ENCODE assay signal across 12 cellular contexts in the genomic region with DNA sequence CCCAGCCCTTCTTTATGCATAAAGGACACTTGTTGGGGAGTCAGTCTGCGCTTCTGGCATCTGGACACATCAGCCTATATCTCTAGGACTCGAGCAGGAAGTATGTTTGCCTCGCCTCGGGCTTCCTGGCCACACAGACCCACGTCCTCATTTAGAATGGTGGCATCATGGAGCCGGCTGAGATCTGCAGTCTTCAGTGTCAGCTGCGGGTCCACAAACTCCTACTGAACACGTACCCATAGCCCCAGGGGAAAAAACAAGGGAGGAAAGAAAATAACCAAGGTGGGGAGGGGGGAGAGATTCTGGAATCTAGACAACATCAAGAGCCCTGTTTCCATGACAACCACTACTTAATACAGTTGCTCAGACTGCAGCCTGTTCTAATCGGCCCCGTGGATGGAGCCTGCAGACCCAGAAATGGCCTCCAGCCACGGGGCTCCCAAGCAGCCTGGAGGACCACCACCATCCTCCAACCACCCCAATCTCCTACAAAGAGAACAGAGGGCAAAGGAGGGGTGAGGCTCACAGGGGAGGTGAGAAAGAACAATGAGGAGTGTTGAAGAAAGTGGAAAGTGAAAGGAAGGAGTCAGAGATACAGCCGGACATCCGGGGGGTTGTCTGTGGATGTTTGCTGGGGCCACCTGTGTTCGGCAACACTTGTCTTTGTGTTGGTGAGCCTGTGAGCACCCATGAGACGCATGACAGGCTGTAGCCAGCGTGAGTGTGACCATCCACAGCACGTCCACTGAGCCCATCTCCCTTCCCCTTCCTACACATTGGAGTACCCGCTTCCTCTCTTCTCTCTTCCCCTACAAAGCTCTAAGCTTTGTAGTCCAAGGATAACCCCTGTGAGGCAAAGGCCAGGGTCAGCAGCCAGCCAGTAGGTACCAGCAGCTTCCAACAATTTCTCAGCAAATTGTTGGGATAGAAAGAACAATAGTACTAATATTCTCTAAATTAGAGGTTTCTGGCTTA.
DNase-seq lines count a peak whose midpoint lies in the region; ATAC-seq and TF ChIP-seq lines count a peak whose summit lies in the region.
"Had no signal": no experiment of that assay in that cellular context is flagged by ENCODE, and none has a peak within 500 bp of the region (broad histone marks: within the 10 kb centered on the region; RNA-seq: fewer than 3 reads in every experiment).

No MANE protein-coding gene starts in this region.

- H3K27me3 ChIP-seq in Loucy (ENCODE audit: insufficient read depth, low read length, poor library complexity, severe bottlenecking) (no peaks in the 10 kb centered on the region), adrenal gland (no peaks in the 10 kb centered on the region)
- H3K27me3 ChIP-seq: thyroid gland had no signal

- H3K4me3 Mint-ChIP-seq in T-helper 1 cell treated with Interleukin-12 subunit alpha and Interleukin-12 subunit beta and Interleukin-4 antibody, amounts not matched to agents 30 μg/mL and 1 μg/mL, for 36 hours = peak overlapping the region; percentile 64
- no peak overlapping the region for H3K4me3 Mint-ChIP-seq in activated T-helper 2 cell treated with anti-CD3 and anti-CD28 coated beads, Interferon-gamma antibody, Interleukin-2, Interleukin-4, amounts not matched to agents 10 μg/mL and 5 μg/mL and 100 μg/mL, durations not matched to agents 14 hours and 24 hours and 36 hours (ENCODE audit: low read depth)
- peak overlapping the region; percentile 78 for H3K4me3 Mint-ChIP-seq in natural killer cell

- H3K4me1 ChIP-seq in Loucy (ENCODE audit: insufficient read depth, low read length, poor library complexity, severe bottlenecking) (peaks cover 95% of the 10 kb centered on the region), adrenal gland (replicated peaks in 1 of 2) (no peaks in the 10 kb centered on the region)

- H3K79me2 ChIP-seq in Loucy (ENCODE audit: insufficient read depth, low read length) = no peaks in the 10 kb centered on the region

- ATAC-seq in natural killer cell (peak; percentile 25 to 43 (median 38)), sciatic nerve (no peak)

- H4K20me1 ChIP-seq in Loucy (ENCODE audit: insufficient read depth, low read length, poor library complexity, severe bottlenecking) = no peaks in the 10 kb centered on the region

- TF ChIP-seq CTCF in Loucy (conservative IDR thresholded peaks at IDR 0.05; ENCODE audit: low read length) = no peak
- no peak for TF ChIP-seq CTCF in natural killer cell (IDR thresholded peaks at IDR 0.05)
- no peak for TF ChIP-seq CTCF in adrenal gland (IDR thresholded peaks at IDR 0.05)

- H3K4me1 Mint-ChIP-seq in T-helper 1 cell treated with Interleukin-12 subunit alpha and Interleukin-12 subunit beta and Interleukin-4 antibody, amounts not matched to agents 30 μg/mL and 1 μg/mL, for 36 hours (ENCODE audit: low read depth) = peaks cover 91% of the 10 kb centered on the region
- H3K4me1 Mint-ChIP-seq in activated T-helper 2 cell treated with anti-CD3 and anti-CD28 coated beads, Interferon-gamma antibody, Interleukin-2, Interleukin-4, amounts not matched to agents 10 μg/mL and 5 μg/mL and 100 μg/mL, durations not matched to agents 14 hours and 24 hours and 36 hours (ENCODE audit: low read depth) = peaks cover 94% of the 10 kb centered on the region
- H3K4me1 Mint-ChIP-seq in natural killer cell = peaks cover 91 to 97% of the 10 kb centered on the region in 2 donors

- TF ChIP-seq POLR2A in adrenal gland (IDR thresholded peaks at IDR 0.05) = no peak

- H3K9ac ChIP-seq in Loucy (ENCODE audit: low read depth, low read length, poor library complexity, severe bottlenecking) = peak overlapping the region; percentile 5

- 61 to 69% (median 66%) methylated on average over 18 of the region's 18 CpGs for WGBS in adrenal gland, 4 donors

- peaks cover 17% of the 10 kb centered on the region for H3K36me3 Mint-ChIP-seq in T-helper 1 cell treated with Interleukin-12 subunit alpha and Interleukin-12 subunit beta and Interleukin-4 antibody, amounts not matched to agents 30 μg/mL and 1 μg/mL, for 36 hours (ENCODE audit: low read depth)
- no peaks in the 10 kb centered on the region for H3K36me3 Mint-ChIP-seq in activated T-helper 2 cell treated with anti-CD3 and anti-CD28 coated beads, Interferon-gamma antibody, Interleukin-2, Interleukin-4, amounts not matched to agents 10 μg/mL and 5 μg/mL and 100 μg/mL, durations not matched to agents 14 hours and 24 hours and 36 hours (ENCODE audit: low read depth)
- no peaks in the 10 kb centered on the region for H3K36me3 Mint-ChIP-seq in natural killer cell

- intact Hi-C loops in activated T-helper 2 cell treated with anti-CD3 and anti-CD28 coated beads, Interferon-gamma antibody, Interleukin-2, Interleukin-4, amounts not matched to agents 10 μg/mL and 5 μg/mL and 100 μg/mL, durations not matched to agents 14 hours and 24 hours and 36 hours (cut with micrococcal nuclease) = loop anchor here (5.0 to 10.0 kb wide), 2 partner anchors 92 to 819 kb away; partner anchors contain the start of gene EXOC4
- intact Hi-C loops in natural killer cell (cut with micrococcal nuclease) = loop anchor here (10.0 kb wide), 1 partner anchor 819 kb away; the partner anchor contains the start of gene EXOC4
- intact Hi-C loops in adrenal gland (cut with DNase I) = no loop called here
- intact Hi-C loops in sciatic nerve (cut with DNase I) = no loop called here

- peak overlapping the region; percentile 16 for H3K4me2 ChIP-seq in Loucy (ENCODE audit: low read depth, low read length, poor library complexity, severe bottlenecking)

- H3K4me3 ChIP-seq in Loucy (ENCODE audit: low read length, poor library complexity, severe bottlenecking) (no peak overlapping the region), adrenal gland (no peak overlapping the region)
- H3K4me3 ChIP-seq: thyroid gland had no signal

- no peaks in the 10 kb centered on the region for H3K27me3 Mint-ChIP-seq in T-helper 1 cell treated with Interleukin-12 subunit alpha and Interleukin-12 subunit beta and Interleukin-4 antibody, amounts not matched to agents 30 μg/mL and 1 μg/mL, for 36 hours (ENCODE audit: low read depth)
- no peaks in the 10 kb centered on the region for H3K27me3 Mint-ChIP-seq in activated T-helper 2 cell treated with anti-CD3 and anti-CD28 coated beads, Interferon-gamma antibody, Interleukin-2, Interleukin-4, amounts not matched to agents 10 μg/mL and 5 μg/mL and 100 μg/mL, durations not matched to agents 14 hours and 24 hours and 36 hours (ENCODE audit: low read depth)
- no peaks in the 10 kb centered on the region for H3K27me3 Mint-ChIP-seq in natural killer cell (ENCODE audit: low read depth in 2 of 2)

- no peaks in the 10 kb centered on the region for H3K9me3 ChIP-seq in Loucy (ENCODE audit: insufficient read depth, low read depth, low read length)
- H3K9me3 ChIP-seq in adrenal gland (replicated peaks in 1 of 3) = no peaks in the 10 kb centered on the region
- H3K9me3 ChIP-seq: thyroid gland had no signal

- 0 out of 2 replicates have a peak overlapping the region, but pooled peaks have one; percentile 9 for H2AFZ ChIP-seq in Loucy (ENCODE audit: low read length)

- DNase-seq in T-helper 1 cell (no peak), natural killer cell (no peak), adrenal gland (no peak), NCI-H187 treated with DMSO at 0.1 percent for 48 hours (lab: John Stamatoyannopoulos, UW) (no peak), sciatic nerve (ENCODE audit: low spot score) (no peak)
- DNase-seq in activated T-helper 2 cell treated with anti-CD3 and anti-CD28 coated beads, Interferon-gamma antibody, Interleukin-2, Interleukin-4, amounts not matched to agents 10 μg/mL and 5 μg/mL and 100 μg/mL, durations not matched to agents 14 hours and 24 hours and 36 hours (ENCODE audit: low spot score) = no peak
- DNase-seq: IMR-90, NCI-H2107, thyroid gland had no signal

- peaks cover 9% of the 10 kb centered on the region for H3K9me3 Mint-ChIP-seq in T-helper 1 cell treated with Interleukin-12 subunit alpha and Interleukin-12 subunit beta and Interleukin-4 antibody, amounts not matched to agents 30 μg/mL and 1 μg/mL, for 36 hours
- no peaks in the 10 kb centered on the region for H3K9me3 Mint-ChIP-seq in activated T-helper 2 cell treated with anti-CD3 and anti-CD28 coated beads, Interferon-gamma antibody, Interleukin-2, Interleukin-4, amounts not matched to agents 10 μg/mL and 5 μg/mL and 100 μg/mL, durations not matched to agents 14 hours and 24 hours and 36 hours
- no peaks in the 10 kb centered on the region for H3K9me3 Mint-ChIP-seq in natural killer cell

- H3K36me3 ChIP-seq in Loucy (ENCODE audit: insufficient read depth, low read length) = no peaks in the 10 kb centered on the region
- H3K36me3 ChIP-seq in adrenal gland (replicated peaks in 1 of 2) = no peaks in the 10 kb centered on the region
- H3K36me3 ChIP-seq: thyroid gland had no signal

- no peaks in the 10 kb centered on the region for H3F3A ChIP-seq in Loucy (ENCODE audit: low read depth)

- peak overlapping the region; percentile 91 for H3K27ac Mint-ChIP-seq in T-helper 1 cell treated with Interleukin-12 subunit alpha and Interleukin-12 subunit beta and Interleukin-4 antibody, amounts not matched to agents 30 μg/mL and 1 μg/mL, for 36 hours
- H3K27ac Mint-ChIP-seq in activated T-helper 2 cell treated with anti-CD3 and anti-CD28 coated beads, Interferon-gamma antibody, Interleukin-2, Interleukin-4, amounts not matched to agents 10 μg/mL and 5 μg/mL and 100 μg/mL, durations not matched to agents 14 hours and 24 hours and 36 hours = peak overlapping the region; percentile 81
- H3K27ac Mint-ChIP-seq in natural killer cell = peak overlapping the region; percentile 88 to 94

- H3K9me2 ChIP-seq in Loucy (replicated peaks; ENCODE audit: low read depth, low read length) = no peaks in the 10 kb centered on the region

- no peak overlapping the region for H3K27ac ChIP-seq in adrenal gland
- H3K27ac ChIP-seq: RWPE1, thyroid gland had no signal

Comparison
In these comparisons a context has a peak if more than half of its experiments do, and no peak if none do; other contexts are left out.
1. intact Hi-C loops: an anchor here in activated T-helper 2 cell treated with anti-CD3 and anti-CD28 coated beads, Interferon-gamma antibody, Interleukin-2, Interleukin-4, amounts not matched to agents 10 μg/mL and 5 μg/mL and 100 μg/mL, durations not matched to agents 14 hours and 24 hours and 36 hours (5.0 to 10.0 kb wide) and natural killer cell (10.0 kb wide); none called in adrenal gland and sciatic nerve.